12 cellular contexts compared by ENCODE assay signal in the genomic region with DNA sequence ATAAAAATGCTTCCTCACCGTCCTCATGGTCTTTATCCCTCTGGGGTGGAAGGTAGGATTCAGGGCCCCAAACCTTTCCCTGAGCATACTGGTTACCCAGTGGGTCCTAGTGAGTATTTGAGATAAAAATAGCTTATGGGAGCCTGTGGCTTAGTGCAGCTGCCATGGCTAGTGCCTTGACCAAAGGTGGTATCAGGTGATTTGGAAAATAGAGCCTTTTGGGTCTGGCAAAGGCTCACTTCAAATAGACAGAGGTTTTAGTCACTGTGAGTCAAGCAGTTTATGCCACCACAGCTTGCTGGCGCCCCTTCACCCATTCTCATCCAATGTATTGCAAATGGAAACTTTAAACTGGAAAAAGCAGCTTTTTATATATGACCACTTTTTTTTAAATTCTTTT. TPM values are rescaled to one million over a fixed set of nuclear protein-coding genes. Genes with fewer than 3 reads are reported as not detected.
DNase-seq lines count a peak whose midpoint lies in the region; ATAC-seq and TF ChIP-seq lines count a peak whose summit lies in the region.
"Had no signal": no experiment of that assay in that cellular context is flagged by ENCODE, and none has a peak within 500 bp of the region (broad histone marks: within the 10 kb centered on the region; RNA-seq: fewer than 3 reads in every experiment).

No MANE protein-coding gene starts in this region.

- H2AFZ ChIP-seq in GM23338: peak overlapping the region; percentile 99

- peaks cover 2% of the 10 kb centered on the region; the same call in 1 of the 2 replicates for H3F3A ChIP-seq in GM23338 (replicated peaks; ENCODE audit: low read depth)

- H3K9ac ChIP-seq in skeletal muscle satellite cell (ENCODE audit: low read depth, low read length): peak overlapping the region; percentile 73

- intact Hi-C loops in CD14-positive monocyte (cut with micrococcal nuclease): loop anchor here (2.0 kb wide), 3 partner anchors 52 to 92 kb away; no protein-coding TSS in a partner anchor

- no peaks in the 10 kb centered on the region for H3K9me3 ChIP-seq in skeletal muscle satellite cell (replicated peaks; ENCODE audit: low read length)

- peaks cover 6% of the 10 kb centered on the region for H3K4me1 Mint-ChIP-seq in GM23338
- H3K4me1 Mint-ChIP-seq in CD14-positive monocyte: peaks cover 9% of the 10 kb centered on the region

- H3K27me3 Mint-ChIP-seq in GM23338 (ENCODE audit: insufficient read depth, low read depth, poor library complexity) (peaks cover 13% of the 10 kb centered on the region), CD14-positive monocyte (ENCODE audit: low read depth in 3 of 3) (peaks cover 1 to 2% (median 1%) of the 10 kb centered on the region in 3 donors)

- H3K4me2 ChIP-seq in GM23338 (0 out of 2 replicates have a peak overlapping the region, but pooled peaks have one; percentile 72), skeletal muscle satellite cell (ENCODE audit: low read length) (peak overlapping the region; percentile 73)

- H3K36me3 Mint-ChIP-seq in GM23338 (ENCODE audit: low read depth) (peaks cover 9% of the 10 kb centered on the region; the same call in 1 of the 3 replicates), CD14-positive monocyte (peaks cover 0 to 3% of the 10 kb centered on the region in 2 donors)
- H3K36me3 Mint-ChIP-seq: activated naive CD8-positive, alpha-beta T cell treated with anti-CD3 and anti-CD28 coated beads, Interleukin-2, amount 10 ng/mL, durations not matched to agents 7 days and 5 days; CD8-positive, alpha-beta memory T cell had no signal

- H3K27me3 ChIP-seq in GM23338 (ENCODE audit: insufficient read depth) (no peaks in the 10 kb centered on the region), foreskin keratinocyte (no peaks in the 10 kb centered on the region), skeletal muscle satellite cell (ENCODE audit: control insufficient read depth, insufficient read depth, low read length) (no peaks in the 10 kb centered on the region)

- no peaks in the 10 kb centered on the region for H4K20me1 ChIP-seq in GM23338 (replicated peaks; ENCODE audit: insufficient read depth)

- no peak overlapping the region for H3K4me3 Mint-ChIP-seq in GM23338
- H3K4me3 Mint-ChIP-seq in CD14-positive monocyte: peak overlapping the region in 1 of 2 donors; percentile 90

- DNase-seq in GM23338 (ENCODE audit: low spot score): no peak
- no peak for DNase-seq in foreskin keratinocyte
- DNase-seq in H4 (ENCODE audit: low spot score): no peak
- no peak for DNase-seq in CD14-positive monocyte (ENCODE audit: low spot score)
- no peak for DNase-seq in NCI-H774 (lab: John Stamatoyannopoulos, UW)
- no peak for DNase-seq in effector CD4-positive, alpha-beta T cell
- DNase-seq: SW 1271 had no signal

- H3K4me3 ChIP-seq in GM23338 (no peak overlapping the region), skeletal muscle satellite cell (ENCODE audit: low read length) (no peak overlapping the region)

- H3K4me1 ChIP-seq in GM23338 (ENCODE audit: insufficient read depth) (peaks cover 7% of the 10 kb centered on the region), foreskin keratinocyte (peaks cover 11% of the 10 kb centered on the region), skeletal muscle satellite cell (ENCODE audit: control insufficient read depth, insufficient read depth, low read length) (peaks cover 25% of the 10 kb centered on the region)

- no peak for ATAC-seq in GM23338
- ATAC-seq in SK-N-SH treated with all-trans-retinoic acid at 6 μM for 48 hours: peak; percentile 39
- ATAC-seq in foreskin keratinocyte: no peak

- H3K27ac Mint-ChIP-seq in GM23338: no peak overlapping the region
- H3K27ac Mint-ChIP-seq in CD14-positive monocyte: peak overlapping the region in 1 of 7 donors; percentile 25
- H3K27ac Mint-ChIP-seq: activated CD4-positive, alpha-beta memory T cell treated with anti-CD3 and anti-CD28 coated beads, Interleukin-2, amount 10 ng/mL, durations not matched to agents 7 days and 5 days; activated naive CD8-positive, alpha-beta T cell treated with anti-CD3 and anti-CD28 coated beads, Interleukin-2, amount 10 ng/mL, durations not matched to agents 7 days and 5 days had no signal

- H3K9me2 ChIP-seq in GM23338 (ENCODE audit: insufficient read depth): no peaks in the 10 kb centered on the region

- H3K79me2 ChIP-seq in GM23338 (replicated peaks; ENCODE audit: insufficient read depth): no peaks in the 10 kb centered on the region

- no peak overlapping the region for H3K27ac ChIP-seq in GM23338 (ENCODE audit: low read depth)
- peak overlapping the region; percentile 78 for H3K27ac ChIP-seq in foreskin keratinocyte

- H3K9me3 Mint-ChIP-seq in GM23338: peaks cover 22% of the 10 kb centered on the region
- peaks cover 2 to 8% (median 7%) of the 10 kb centered on the region in 7 donors for H3K9me3 Mint-ChIP-seq in CD14-positive monocyte
- H3K9me3 Mint-ChIP-seq: activated CD4-positive, alpha-beta memory T cell treated with anti-CD3 and anti-CD28 coated beads, Interleukin-2, amount 10 ng/mL, durations not matched to agents 7 days and 5 days; activated naive CD8-positive, alpha-beta T cell treated with anti-CD3 and anti-CD28 coated beads, Interleukin-2, amount 10 ng/mL, durations not matched to agents 7 days and 5 days; CD8-positive, alpha-beta memory T cell had no signal

- TF ChIP-seq CTCF in GM23338 (conservative IDR thresholded peaks at IDR 0.05; ENCODE audit: low read depth in 2 of 2) (no peak), foreskin keratinocyte (conservative IDR thresholded peaks at IDR 0.05) (peak; percentile 2), CD14-positive monocyte (IDR thresholded peaks at IDR 0.05) (no peak)

- H3K36me3 ChIP-seq in GM23338 (ENCODE audit: insufficient read depth): 0 out of 2 replicates have a peak, but pooled peaks cover 6% of the 10 kb centered on the region
- no peaks in the 10 kb centered on the region for H3K36me3 ChIP-seq in skeletal muscle satellite cell (ENCODE audit: insufficient read depth, low read length)

TF ChIP-seq in GM23338, 12 proteins besides CTCF, POLR2A, EP300 and RAD21 (continues in another document):
- TF ChIP-seq, protein P1, sequence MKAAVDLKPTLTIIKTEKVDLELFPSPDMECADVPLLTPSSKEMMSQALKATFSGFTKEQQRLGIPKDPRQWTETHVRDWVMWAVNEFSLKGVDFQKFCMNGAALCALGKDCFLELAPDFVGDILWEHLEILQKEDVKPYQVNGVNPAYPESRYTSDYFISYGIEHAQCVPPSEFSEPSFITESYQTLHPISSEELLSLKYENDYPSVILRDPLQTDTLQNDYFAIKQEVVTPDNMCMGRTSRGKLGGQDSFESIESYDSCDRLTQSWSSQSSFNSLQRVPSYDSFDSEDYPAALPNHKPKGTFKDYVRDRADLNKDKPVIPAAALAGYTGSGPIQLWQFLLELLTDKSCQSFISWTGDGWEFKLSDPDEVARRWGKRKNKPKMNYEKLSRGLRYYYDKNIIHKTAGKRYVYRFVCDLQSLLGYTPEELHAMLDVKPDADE (IDR thresholded peaks at IDR 0.05): no peak
- TF ChIP-seq ZNF114 (CRISPR knock-in tag; IDR thresholded peaks at IDR 0.05) (no peak), NANOG (IDR thresholded peaks at IDR 0.05; ENCODE audit: borderline replicate concordance) (no peak), EZH2 (IDR thresholded peaks at IDR 0.05; ENCODE audit: low read depth, unreplicated experiment) (no peak), ZNF331 (CRISPR knock-in tag; IDR thresholded peaks at IDR 0.05; ENCODE audit: low read depth) (no peak), CREB1 (CRISPR knock-in tag; IDR thresholded peaks at IDR 0.05; ENCODE audit: low read depth) (no peak), JUNB (IDR thresholded peaks at IDR 0.05; ENCODE audit: unreplicated experiment) (no peak)

TF ChIP-seq in SK-N-SH treated with all-trans-retinoic acid at 6 μM for 48 hours, 23 proteins besides CTCF, POLR2A, EP300 and RAD21:
- no peak for TF ChIP-seq CSDC2 (CRISPR knock-in tag; IDR thresholded peaks at IDR 0.05)
- no peak for TF ChIP-seq ESRRG (CRISPR knock-in tag; IDR thresholded peaks at IDR 0.05)
- TF ChIP-seq TCF4 (CRISPR knock-in tag; IDR thresholded peaks at IDR 0.05; ENCODE audit: borderline replicate concordance): no peak
- TF ChIP-seq, protein P2, sequence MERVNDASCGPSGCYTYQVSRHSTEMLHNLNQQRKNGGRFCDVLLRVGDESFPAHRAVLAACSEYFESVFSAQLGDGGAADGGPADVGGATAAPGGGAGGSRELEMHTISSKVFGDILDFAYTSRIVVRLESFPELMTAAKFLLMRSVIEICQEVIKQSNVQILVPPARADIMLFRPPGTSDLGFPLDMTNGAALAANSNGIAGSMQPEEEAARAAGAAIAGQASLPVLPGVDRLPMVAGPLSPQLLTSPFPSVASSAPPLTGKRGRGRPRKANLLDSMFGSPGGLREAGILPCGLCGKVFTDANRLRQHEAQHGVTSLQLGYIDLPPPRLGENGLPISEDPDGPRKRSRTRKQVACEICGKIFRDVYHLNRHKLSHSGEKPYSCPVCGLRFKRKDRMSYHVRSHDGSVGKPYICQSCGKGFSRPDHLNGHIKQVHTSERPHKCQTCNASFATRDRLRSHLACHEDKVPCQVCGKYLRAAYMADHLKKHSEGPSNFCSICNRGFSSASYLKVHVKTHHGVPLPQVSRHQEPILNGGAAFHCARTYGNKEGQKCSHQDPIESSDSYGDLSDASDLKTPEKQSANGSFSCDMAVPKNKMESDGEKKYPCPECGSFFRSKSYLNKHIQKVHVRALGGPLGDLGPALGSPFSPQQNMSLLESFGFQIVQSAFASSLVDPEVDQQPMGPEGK (CRISPR knock-in tag; IDR thresholded peaks at IDR 0.05; ENCODE audit: borderline replicate concordance): no peak

RNA-seq across cellular contexts. Expression of gene PLAU, which starts 30.4 kb away (rescaled TPM):
- total RNA-seq in GM23338 (2014; rRNA removed; shearing (Covaris generic)): 13.3 and 14.5 TPM in 2 replicates
- polyA plus RNA-seq in GM23338 (2016; fragmentation: Nextera tagmentation; extraction: Ambion mirVana) (17.5 and 18.0 TPM in 2 replicates), foreskin keratinocyte (544 and 1,190 TPM in 2 replicates), CD14-positive monocyte (under 1 TPM; 0.16 to 0.43 TPM)
- 630 and 1,498 TPM in 2 replicates for total RNA-seq in foreskin keratinocyte
- total RNA-seq in skeletal muscle satellite cell (2012; rRNA removed): 41.6 and 76.4 TPM in 2 replicates
- total RNA-seq in H4 (2014; rRNA removed; shearing (Covaris generic)): 149 and 153 TPM in 2 replicates
- polyA plus RNA-seq: CD8-positive, alpha-beta memory T cell had no signal

RNA-seq across cellular contexts. Expression of gene VCL, which starts 56.6 kb away (rescaled TPM):
- total RNA-seq in GM23338 (2014; rRNA removed; shearing (Covaris generic)): 234 and 254 TPM in 2 replicates
- polyA plus RNA-seq in GM23338 (2016; fragmentation: Nextera tagmentation; extraction: Ambion mirVana) (58.0 and 60.7 TPM in 2 replicates), foreskin keratinocyte (31.8 and 38.5 TPM in 2 replicates), CD14-positive monocyte (10 to 100 TPM; 52.8 to 68.4 TPM)
- 119 and 120 TPM in 2 replicates for total RNA-seq in foreskin keratinocyte
- total RNA-seq in skeletal muscle satellite cell (2012; rRNA removed): 116 and 137 TPM in 2 replicates
- total RNA-seq in H4 (2014; rRNA removed; shearing (Covaris generic)): 47.1 and 53.0 TPM in 2 replicates
